8 cellular contexts compared by ENCODE assay signal in the genomic region with DNA sequence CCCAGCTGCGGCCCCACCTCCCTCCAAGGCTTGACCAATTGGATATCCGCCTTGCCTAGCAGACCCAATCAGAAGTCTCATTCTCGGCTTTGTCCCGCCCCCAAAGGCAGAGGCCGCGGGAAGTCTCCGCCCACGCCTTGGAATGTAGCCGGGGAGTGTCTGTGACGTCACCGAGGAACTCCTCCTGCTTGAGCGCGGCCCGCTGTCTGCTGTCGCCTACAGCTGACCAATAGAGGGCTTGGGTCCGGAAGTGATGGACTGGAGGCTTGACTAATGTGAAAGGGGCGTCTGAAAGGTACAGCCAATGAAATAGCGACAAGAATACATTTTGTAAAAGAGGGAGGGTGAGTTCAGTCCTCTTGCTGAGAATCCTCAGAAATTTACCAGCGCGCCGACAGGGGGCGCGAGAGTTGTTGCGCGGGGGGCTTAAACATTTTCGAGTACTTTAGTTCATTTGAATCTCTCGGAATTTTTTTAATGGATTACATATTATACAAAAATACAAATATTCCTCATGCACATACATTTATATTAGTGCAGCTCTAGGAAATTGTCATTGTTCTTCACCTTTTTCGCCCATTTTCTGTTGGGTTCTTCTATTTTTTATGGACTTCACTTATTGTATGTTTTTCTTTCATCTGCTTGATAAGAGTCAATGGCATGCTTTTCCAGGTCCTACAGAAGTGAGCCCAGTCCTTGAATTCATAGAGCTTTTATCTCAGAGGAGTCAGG. TPM values are rescaled to one million over a fixed set of nuclear protein-coding genes. Genes with fewer than 3 reads are reported as not detected.
DNase-seq lines count a peak whose midpoint lies in the region; ATAC-seq and TF ChIP-seq lines count a peak whose summit lies in the region.

No MANE protein-coding gene starts in this region.

- no peak overlapping the region for H3T11ph ChIP-seq in H9 (ENCODE audit: low read length)

- H3K79me1 ChIP-seq in H9 (ENCODE audit: insufficient read depth, low read depth, low read length, poor library complexity, severe bottlenecking): no peaks in the 10 kb centered on the region

- H3K36me3 ChIP-seq in Loucy (ENCODE audit: insufficient read depth, low read length) (no peaks in the 10 kb centered on the region), RWPE2 (ENCODE audit: low read depth) (peaks cover 22% of the 10 kb centered on the region)

- peak overlapping the region; percentile 94 to 97 (median 96); a peak in 6 of 7 replicates for H3K27ac Mint-ChIP-seq in H9
- peak overlapping the region; percentile 87 to 94 for H3K27ac Mint-ChIP-seq in natural killer cell treated with Interleukin-12 subunit alpha and Interleukin-12 subunit beta and Interleukin-15 and Interleukin-18, amount 100 ng/mL, for 72 hours

- H2BK120ac ChIP-seq in H9 (ENCODE audit: low read depth, low read length, poor library complexity, severe bottlenecking): no peak overlapping the region

- no peak overlapping the region for H3K14ac ChIP-seq in H9 (ENCODE audit: insufficient read depth, low read length)

- peak; percentile 91 for ATAC-seq in RWPE2 (ENCODE audit: low read depth)
- peak; percentile 97 to 98 for ATAC-seq in natural killer cell treated with Interleukin-12 subunit alpha and Interleukin-12 subunit beta and Interleukin-15 and Interleukin-18, amount 100 ng/mL, for 72 hours

- H3K9me2 ChIP-seq in Loucy (replicated peaks; ENCODE audit: low read depth, low read length): no peaks in the 10 kb centered on the region

- no peak overlapping the region for H3K4ac ChIP-seq in H9 (ENCODE audit: low read depth, low read length)

- WGBS in H9 (ENCODE audit: extremely low coverage, insufficient read length, low lambda C conversion rate): no CpG with 5 or more reads among the region's 28 CpGs

- H3K4me3 Mint-ChIP-seq in H9: peak overlapping the region; percentile 93 to 97
- peak overlapping the region; percentile 96 for H3K4me3 Mint-ChIP-seq in natural killer cell treated with Interleukin-12 subunit alpha and Interleukin-12 subunit beta and Interleukin-15 and Interleukin-18, amount 100 ng/mL, for 72 hours

- H4K20me1 ChIP-seq in H9 (ENCODE audit: control insufficient read depth, insufficient read depth, insufficient read length) (no peaks in the 10 kb centered on the region), Loucy (ENCODE audit: insufficient read depth, low read length, poor library complexity, severe bottlenecking) (peaks cover 5% of the 10 kb centered on the region)

- H4K91ac ChIP-seq in H9 (ENCODE audit: insufficient read length, low read depth, low read length): no peak overlapping the region

- H2BK5ac ChIP-seq in H9 (ENCODE audit: insufficient read length, low read length): no peak overlapping the region

- H3K9me3 ChIP-seq in H9 (ENCODE audit: control insufficient read depth, low read depth, low read length) (no peaks in the 10 kb centered on the region), Loucy (ENCODE audit: insufficient read depth, low read depth, low read length) (no peaks in the 10 kb centered on the region), RWPE2 (ENCODE audit: severe bottlenecking) (no peaks in the 10 kb centered on the region)

- peaks cover 18% of the 10 kb centered on the region; the same call in 1 of the 2 replicates for H3K79me2 ChIP-seq in H9 (ENCODE audit: insufficient read depth, low read length)
- peaks cover 43% of the 10 kb centered on the region for H3K79me2 ChIP-seq in Loucy (ENCODE audit: insufficient read depth, low read length)

- peaks cover 26 to 28% of the 10 kb centered on the region in 2 experiments for H3K4me1 Mint-ChIP-seq in H9
- peaks cover 32 to 44% of the 10 kb centered on the region in 2 donors for H3K4me1 Mint-ChIP-seq in natural killer cell treated with Interleukin-12 subunit alpha and Interleukin-12 subunit beta and Interleukin-15 and Interleukin-18, amount 100 ng/mL, for 72 hours (ENCODE audit: low read depth in 2 of 2)

- no peak overlapping the region for H2BK12ac ChIP-seq in H9 (ENCODE audit: insufficient read length, low read depth, low read length)

- no peak overlapping the region for H2BK20ac ChIP-seq in H9 (ENCODE audit: low read depth, low read length, poor library complexity, severe bottlenecking)

- H2AK5ac ChIP-seq in H9 (ENCODE audit: insufficient read length, low read length): no peak overlapping the region

- H3K23ac ChIP-seq in H9 (ENCODE audit: insufficient read length, low read depth, low read length): no peak overlapping the region

- H3F3A ChIP-seq in Loucy (ENCODE audit: low read depth): peaks cover 15% of the 10 kb centered on the region; the same call in 1 of the 2 replicates

- H3K9me3 Mint-ChIP-seq in H9: no peaks in the 10 kb centered on the region; a peak in 2 of 5 replicates
- no peaks in the 10 kb centered on the region for H3K9me3 Mint-ChIP-seq in natural killer cell treated with Interleukin-12 subunit alpha and Interleukin-12 subunit beta and Interleukin-15 and Interleukin-18, amount 100 ng/mL, for 72 hours

- H3K9ac ChIP-seq in H9 (ENCODE audit: extremely low read depth, insufficient read length, low read length) (no peak overlapping the region), Loucy (ENCODE audit: low read depth, low read length, poor library complexity, severe bottlenecking) (peak overlapping the region; percentile 73)

- TF ChIP-seq CTCF in H9 (conservative IDR thresholded peaks at IDR 0.05) (peak; percentile 97), Loucy (conservative IDR thresholded peaks at IDR 0.05; ENCODE audit: low read length) (peak; percentile 94), RWPE2 (IDR thresholded peaks at IDR 0.05; ENCODE audit: poor library complexity, severe bottlenecking) (peak; percentile 97), fibroblast of the aortic adventitia (IDR thresholded peaks at IDR 0.05; ENCODE audit: insufficient read depth, low read length) (peak; percentile 88)

- H2BK15ac ChIP-seq in H9 (ENCODE audit: low read depth, low read length): no peak overlapping the region

- H3K4me2 ChIP-seq in H9 (ENCODE audit: insufficient read depth, insufficient read length, low read length) (peak overlapping the region; percentile 64), Loucy (ENCODE audit: low read depth, low read length, poor library complexity, severe bottlenecking) (peak overlapping the region; percentile 78)

- H2AFZ ChIP-seq in H9 (ENCODE audit: low read length) (no peak overlapping the region), Loucy (ENCODE audit: low read length) (peak overlapping the region; percentile 86)

- H3K4me1 ChIP-seq in H9 (ENCODE audit: insufficient read depth, low read length): peaks cover 5% of the 10 kb centered on the region; the same call in 1 of the 2 replicates
- H3K4me1 ChIP-seq in Loucy (ENCODE audit: insufficient read depth, low read length, poor library complexity, severe bottlenecking): peaks cover 38% of the 10 kb centered on the region
- peaks cover 21% of the 10 kb centered on the region for H3K4me1 ChIP-seq in RWPE2 (ENCODE audit: insufficient read depth, poor library complexity, severe bottlenecking)

- DNase-seq in ELF-1 (ENCODE audit: low read depth, low spot score) (peak; percentile 100), H9 (peak; percentile 100), RWPE2 (ENCODE audit: low spot score) (peak; percentile 97), fibroblast of the aortic adventitia (ENCODE audit: low read depth) (peak; percentile 100)
- DNase-seq in activated effector memory CD4-positive, alpha-beta T cell treated with anti-CD3 and anti-CD28 coated beads, Interleukin-2, amount 50 U/mL, for 16 hours: peak; percentile 99
- DNase-seq in natural killer cell treated with Interleukin-12 subunit alpha and Interleukin-12 subunit beta and Interleukin-15 and Interleukin-18, amount 100 ng/mL, for 72 hours (ENCODE audit: low spot score): peak; percentile 99
- peak; percentile 97 for DNase-seq in stimulated activated naive CD4-positive, alpha-beta T cell treated with Interleukin-2 at 50 U/mL for 16 hours (lab: John Stamatoyannopoulos, UW)

- H3K18ac ChIP-seq in H9 (ENCODE audit: insufficient read length, low read depth, low read length): no peak overlapping the region

- H3K27me3 Mint-ChIP-seq in H9 (ENCODE audit: low read depth): no peaks in the 10 kb centered on the region
- no peaks in the 10 kb centered on the region for H3K27me3 Mint-ChIP-seq in natural killer cell treated with Interleukin-12 subunit alpha and Interleukin-12 subunit beta and Interleukin-15 and Interleukin-18, amount 100 ng/mL, for 72 hours

- H3K23me2 ChIP-seq in H9 (ENCODE audit: insufficient read length, low read depth, low read length, poor library complexity, severe bottlenecking): peaks cover 15% of the 10 kb centered on the region

- peak overlapping the region; percentile 78 for H3K4me3 ChIP-seq in Loucy (ENCODE audit: low read length, poor library complexity, severe bottlenecking)
- peak overlapping the region; percentile 90 for H3K4me3 ChIP-seq in RWPE2 (ENCODE audit: severe bottlenecking)
- H3K4me3 ChIP-seq in fibroblast of the aortic adventitia (ENCODE audit: low read depth, low read length): peak overlapping the region; percentile 96

- H3K27ac ChIP-seq in H9 (ENCODE audit: insufficient read length, low read depth, low read length) (no peak overlapping the region), RWPE2 (ENCODE audit: poor library complexity, severe bottlenecking) (peak overlapping the region; percentile 72)

- no peak overlapping the region for H4K5ac ChIP-seq in H9 (ENCODE audit: insufficient read length, low read depth, low read length)

- H4K8ac ChIP-seq in H9 (replicated peaks; ENCODE audit: insufficient read length, low read depth, low read length): no peak overlapping the region

- peaks cover 7 to 10% (median 9%) of the 10 kb centered on the region in 3 experiments; a peak in 6 of 7 replicates for H3K36me3 Mint-ChIP-seq in H9 (ENCODE audit: insufficient read depth in 1 of 3, low read depth in 3 of 3)
- no peaks in the 10 kb centered on the region for H3K36me3 Mint-ChIP-seq in natural killer cell treated with Interleukin-12 subunit alpha and Interleukin-12 subunit beta and Interleukin-15 and Interleukin-18, amount 100 ng/mL, for 72 hours

- no peaks in the 10 kb centered on the region for H3K27me3 ChIP-seq in H9 (ENCODE audit: insufficient read depth, low read length)
- no peaks in the 10 kb centered on the region for H3K27me3 ChIP-seq in Loucy (ENCODE audit: insufficient read depth, low read length, poor library complexity, severe bottlenecking)
- no peaks in the 10 kb centered on the region for H3K27me3 ChIP-seq in RWPE2 (ENCODE audit: insufficient read depth, poor library complexity, severe bottlenecking)

- no peak overlapping the region for H3K56ac ChIP-seq in H9 (ENCODE audit: insufficient read length, low read depth, low read length)

RNA-seq across cellular contexts. Expression of gene CREB3L2, which starts 0.4 kb away (rescaled TPM):
- 58.1 and 60.7 TPM in 2 replicates for total RNA-seq in H9 (2021)
- 16.1 and 36.8 TPM in 2 replicates for total RNA-seq in fibroblast of the aortic adventitia (ENCODE audit: low replicate concordance)
- total RNA-seq in natural killer cell treated with Interleukin-12 subunit alpha and Interleukin-12 subunit beta and Interleukin-15 and Interleukin-18, amount 100 ng/mL, for 72 hours: 10 to 100 TPM; 53.5 to 59.0 TPM
